ENCODE assay signal across 10 cellular contexts in genomic region chr11:82676483-82677094, GRCh38. TPM values are rescaled to one million over a fixed set of nuclear protein-coding genes. Genes with fewer than 3 reads are reported as not detected.
DNase-seq lines count a peak whose midpoint lies in the region; ATAC-seq and TF ChIP-seq lines count a peak whose summit lies in the region.
"Had no signal": no experiment of that assay in that cellular context is flagged by ENCODE, and none has a peak within 500 bp of the region (broad histone marks: within the 10 kb centered on the region; RNA-seq: fewer than 3 reads in every experiment).

No MANE protein-coding gene starts in this region.

- no peak for DNase-seq in AG04449 (ENCODE audit: low read depth, low spot score)
- DNase-seq in PC-3: peak; percentile 48
- no peak for DNase-seq in fibroblast of the aortic adventitia (ENCODE audit: low read depth)
- DNase-seq in NCI-H524 treated with DMSO at 0.1 percent for 48 hours (lab: John Stamatoyannopoulos, UW): no peak
- DNase-seq in activated CD4-positive, alpha-beta T cell treated with anti-CD3 and anti-CD28 coated beads for 36 hours: no peak
- no peak for DNase-seq in GDM1 (lab: John Stamatoyannopoulos, UW)
- no peak for DNase-seq in activated gamma-delta T cell treated with Interleukin-2 at 50 U/mL for 16 hours
- DNase-seq: activated B cell treated with CpG ODN at 0.5 μM for 24 hours, NCI-H82 had no signal

- H3K36me3 ChIP-seq in PC-3 (ENCODE audit: low read depth, low read length): no peaks in the 10 kb centered on the region

- no peaks in the 10 kb centered on the region for H3K79me2 ChIP-seq in PC-3 (ENCODE audit: low read length)

- H3K4me2 ChIP-seq in PC-3 (ENCODE audit: low read length): no peak overlapping the region

- H3K4me1 ChIP-seq in PC-3 (ENCODE audit: insufficient read depth, low read length): peaks cover 20% of the 10 kb centered on the region

- H3K9ac ChIP-seq in PC-3 (ENCODE audit: low read length): no peak overlapping the region

- intact Hi-C loops in PC-3 (cut with micrococcal nuclease): no loop called here
- intact Hi-C loops in activated CD4-positive, alpha-beta T cell treated with anti-CD3 and anti-CD28 coated beads for 36 hours (cut with DNase I, micrococcal nuclease): no loop called here

- H3K9me3 Mint-ChIP-seq in activated CD4-positive, alpha-beta T cell treated with anti-CD3 and anti-CD28 coated beads for 36 hours (ENCODE audit: low read depth): no peaks in the 10 kb centered on the region

- POLR2A ChIA-PET in AG04449 (lab: Yijun Ruan, JAX) (no interaction called here), PC-3 (lab: Charles Lee; ENCODE audit: unreplicated experiment) (no interaction called here)
- POLR2A ChIA-PET in activated CD4-positive, alpha-beta T cell treated with anti-CD3 and anti-CD28 coated beads for 36 hours (lab: Charles Lee): no interaction called here

- H3K9me2 ChIP-seq in PC-3 (replicated peaks; ENCODE audit: low read length): no peaks in the 10 kb centered on the region

- TF ChIP-seq CTCF in AG04449 (IDR thresholded peaks at IDR 0.05; ENCODE audit: insufficient read depth, low read length, missing control alignments) (peak; percentile 8), PC-3 (conservative IDR thresholded peaks at IDR 0.05; ENCODE audit: low read depth, low read length) (peak; percentile 77), fibroblast of the aortic adventitia (IDR thresholded peaks at IDR 0.05; ENCODE audit: insufficient read depth, low read length) (peak; percentile 43)

- CTCF ChIA-PET in AG04449 (lab: Yijun Ruan, JAX): interaction anchor here (0.7 to 3.7 kb wide), 4 partner anchors 9 to 25 kb away, joined by 3 to 19 read pairs (median 10); no protein-coding TSS in a partner anchor
- CTCF ChIA-PET in PC-3 (lab: Charles Lee): no interaction called here
- CTCF ChIA-PET in activated CD4-positive, alpha-beta T cell treated with anti-CD3 and anti-CD28 coated beads for 36 hours (lab: Charles Lee): interaction anchor here (1.4 to 1.7 kb wide), 2 partner anchors 21 to 25 kb away, joined by 4 to 7 read pairs; no protein-coding TSS in a partner anchor

- no peaks in the 10 kb centered on the region for H3K27me3 ChIP-seq in PC-3 (ENCODE audit: low read length)

- no TSS peak for BruUV-seq in PC-3 (replicated peaks; lab: Mats Ljungman, UMichigan)

- no peaks in the 10 kb centered on the region for H3F3A ChIP-seq in PC-3 (ENCODE audit: low read length, unreplicated experiment)

- ATAC-seq in GM18511 (IDR thresholded peaks at IDR 0.05; ENCODE audit: unreplicated experiment): peak; percentile 48
- no peak for ATAC-seq in PC-3
- ATAC-seq in activated CD4-positive, alpha-beta T cell treated with anti-CD3 and anti-CD28 coated beads for 36 hours: no peak

- H3K4me1 Mint-ChIP-seq in activated CD4-positive, alpha-beta T cell treated with anti-CD3 and anti-CD28 coated beads for 36 hours: no peaks in the 10 kb centered on the region
- H3K4me1 Mint-ChIP-seq: activated B cell treated with CpG ODN at 0.5 μM for 24 hours had no signal

- no peak overlapping the region for H3K27ac Mint-ChIP-seq in activated CD4-positive, alpha-beta T cell treated with anti-CD3 and anti-CD28 coated beads for 36 hours
- H3K27ac Mint-ChIP-seq: activated B cell treated with CpG ODN at 0.5 μM for 24 hours had no signal

- H2AFZ ChIP-seq in PC-3 (ENCODE audit: low read length): no peak overlapping the region

- H3K27ac ChIP-seq in PC-3 (ENCODE audit: low read length): no peak overlapping the region

- no peaks in the 10 kb centered on the region for H3K9me3 ChIP-seq in PC-3 (ENCODE audit: low read length)

- H3K4me3 ChIP-seq in AG04449 (ENCODE audit: low read depth, low read length) (no peak overlapping the region), PC-3 (ENCODE audit: low read length) (no peak overlapping the region), fibroblast of the aortic adventitia (ENCODE audit: low read depth, low read length) (no peak overlapping the region)

- peaks cover 10% of the 10 kb centered on the region for H3K27me3 Mint-ChIP-seq in activated CD4-positive, alpha-beta T cell treated with anti-CD3 and anti-CD28 coated beads for 36 hours

- H3K4me3 Mint-ChIP-seq in activated CD4-positive, alpha-beta T cell treated with anti-CD3 and anti-CD28 coated beads for 36 hours: no peak overlapping the region
- H3K4me3 Mint-ChIP-seq: activated B cell treated with CpG ODN at 0.5 μM for 24 hours had no signal

- H4K20me1 ChIP-seq in PC-3 (ENCODE audit: low read length): no peaks in the 10 kb centered on the region

- no peaks in the 10 kb centered on the region for H3K36me3 Mint-ChIP-seq in activated CD4-positive, alpha-beta T cell treated with anti-CD3 and anti-CD28 coated beads for 36 hours (ENCODE audit: low read depth)

RNA-seq across cellular contexts. Expression of gene FAM181B, which starts 57.1 kb away (rescaled TPM):
- total RNA-seq in PC-3 (2014; rRNA removed) (0.23 TPM in 1 of 2 replicates, not detected in the other), fibroblast of the aortic adventitia (ENCODE audit: low replicate concordance) (0.25 TPM in 1 of 2 replicates, not detected in the other)
- total RNA-seq in activated CD4-positive, alpha-beta T cell treated with anti-CD3 and anti-CD28 coated beads for 36 hours: not detected
- total RNA-seq: activated B cell treated with CpG ODN at 0.5 μM for 24 hours had no signal

Comparison
In these comparisons a context has a peak if more than half of its experiments do, and no peak if none do; other contexts are left out.
1. CTCF ChIP-seq: peak in every context shown above with its lines; median percentile 77 in PC-3; 43 in fibroblast of the aortic adventitia; 8 in AG04449.